ENCODE assay signal across 1 cellular context in the genomic region with DNA sequence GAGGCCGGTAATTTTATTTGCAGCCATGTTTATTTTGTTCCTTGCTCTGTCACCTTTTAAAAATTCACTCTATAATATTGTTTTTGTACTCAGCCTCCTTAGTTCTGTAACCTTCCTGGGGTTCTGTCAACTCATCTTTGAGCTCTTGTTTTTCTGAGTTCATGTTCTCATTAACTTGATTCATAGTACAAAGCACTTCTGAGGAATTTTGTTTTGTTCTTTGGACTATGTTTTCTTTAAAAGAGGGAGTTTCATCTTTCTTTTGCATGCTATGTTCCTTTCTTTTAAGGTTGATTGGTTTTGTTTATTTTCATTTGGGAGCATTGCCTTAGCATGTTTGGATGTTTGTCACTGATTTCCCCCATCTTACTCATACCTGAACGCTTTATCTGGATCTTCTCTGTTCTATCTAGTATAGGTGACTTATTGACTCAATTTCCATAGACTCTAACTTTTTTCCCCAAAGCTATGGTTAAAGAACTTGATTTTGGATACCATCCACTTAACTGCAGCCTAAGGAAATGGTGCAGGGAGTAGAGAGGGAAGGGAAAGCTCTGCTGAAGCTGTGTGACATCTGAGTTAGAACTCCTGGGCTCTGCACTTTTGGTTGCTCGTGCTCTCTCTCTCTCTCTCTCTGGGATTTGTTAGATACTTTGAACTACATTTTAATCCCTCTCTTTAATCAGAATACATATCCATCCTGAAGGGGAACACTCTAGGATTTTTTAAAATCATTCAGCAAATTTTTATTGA.
TF ChIP-seq lines count a peak whose summit lies in the region.

No MANE protein-coding gene starts in this region.

TF ChIP-seq in endothelial cell of umbilical vein, 7 proteins besides CTCF, POLR2A, EP300 and RAD21 (continued from another document):
- TF ChIP-seq, protein P1, sequence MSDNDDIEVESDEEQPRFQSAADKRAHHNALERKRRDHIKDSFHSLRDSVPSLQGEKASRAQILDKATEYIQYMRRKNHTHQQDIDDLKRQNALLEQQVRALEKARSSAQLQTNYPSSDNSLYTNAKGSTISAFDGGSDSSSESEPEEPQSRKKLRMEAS (IDR thresholded peaks at IDR 0.05; ENCODE audit: insufficient read depth, insufficient read length) = no peak
